ENCODE assay signal across 8 cellular contexts in genomic region chr6:149963462-149964242, GRCh38. TPM values are rescaled to one million over a fixed set of nuclear protein-coding genes. Genes with fewer than 3 reads are reported as not detected.
A peak's percentile ranks its signal among the peaks of the same experiment; 100 is the strongest.
DNase-seq lines count a peak whose midpoint lies in the region; ATAC-seq and TF ChIP-seq lines count a peak whose summit lies in the region.

TSS of gene ULBP1 (plus strand) at chr6:149963943. CDS start at chr6:149964050, 107 bp downstream.

- no peaks in the 10 kb centered on the region for H3K79me2 ChIP-seq in osteoblast (ENCODE audit: insufficient read depth, low read length)

- peak; percentile 34 for TF ChIP-seq CTCF in AG04449 (IDR thresholded peaks at IDR 0.05; ENCODE audit: insufficient read depth, low read length, missing control alignments)
- no peak for TF ChIP-seq CTCF in osteoblast (IDR thresholded peaks at IDR 0.05; ENCODE audit: extremely low read depth, low read depth, low read length)
- no peak for TF ChIP-seq CTCF in thoracic aorta (IDR thresholded peaks at IDR 0.05)

- peak; percentile 54 for ATAC-seq in GM19397 (IDR thresholded peaks at IDR 0.05; ENCODE audit: unreplicated experiment)
- peak; percentile 67 for ATAC-seq in thoracic aorta (ENCODE audit: insufficient number of reproducible peaks, low FRiP score, low read depth)

- peak within 1 kb of the TSS; percentile 61 for H3K4me3 ChIP-seq in AG04449 (ENCODE audit: low read depth, low read length)
- H3K4me3 ChIP-seq in SJCRH30 = peak within 1 kb of the TSS; percentile 62
- peak within 1 kb of the TSS; percentile 73 for H3K4me3 ChIP-seq in osteoblast (ENCODE audit: insufficient read depth, low read length)
- H3K4me3 ChIP-seq in thoracic aorta = peak within 1 kb of the TSS; percentile 66

- H3K9me3 ChIP-seq in SJCRH30 (replicated peaks) (no peaks in the 10 kb centered on the region), osteoblast (ENCODE audit: low read depth, low read length) (no peaks in the 10 kb centered on the region), thoracic aorta (no peaks in the 10 kb centered on the region)

- H3K27me3 ChIP-seq in SJCRH30 (0 out of 2 replicates have a peak, but pooled peaks cover 4% of the 10 kb centered on the region), osteoblast (ENCODE audit: insufficient read depth, low read length) (peaks cover 48% of the 10 kb centered on the region), thoracic aorta (replicated peaks; ENCODE audit: insufficient read depth) (peaks cover 38% of the 10 kb centered on the region)

- POLR2A ChIA-PET in AG04449 (lab: Yijun Ruan, JAX) = no interaction called here

- DNase-seq in AG04449 (ENCODE audit: low read depth, low spot score) (peak; percentile 23), LHCN-M2 (ENCODE audit: low read depth) (peak; percentile 81), SJCRH30 (peak; percentile 93 to 94), glomerular visceral epithelial cell (ENCODE audit: extremely low spot score) (peak; percentile 64), osteoblast (ENCODE audit: insufficient read length, low spot score, missing footprints) (peak; percentile 96), thoracic aorta (ENCODE audit: low spot score) (peak; percentile 40)
- peak; percentile 28 to 46 (median 38) for DNase-seq in activated naive CD4-positive, alpha-beta T cell (lab: John Stamatoyannopoulos, UW)

- H4K20me1 ChIP-seq in osteoblast (ENCODE audit: insufficient read depth, low read length) = no peaks in the 10 kb centered on the region

- H2AFZ ChIP-seq in osteoblast (ENCODE audit: low read length) = peak within 1 kb of the TSS; percentile 90

- H3K27ac ChIP-seq in SJCRH30 = peak within 1 kb of the TSS; percentile 31
- no peak within 1 kb of the TSS for H3K27ac ChIP-seq in osteoblast (ENCODE audit: low read depth, low read length)
- H3K27ac ChIP-seq in thoracic aorta = no peak within 1 kb of the TSS

- H3K36me3 ChIP-seq in SJCRH30 (no peaks in the 10 kb centered on the region), osteoblast (ENCODE audit: insufficient read depth, low read length) (no peaks in the 10 kb centered on the region), thoracic aorta (no peaks in the 10 kb centered on the region)

- CTCF ChIA-PET in AG04449 (lab: Yijun Ruan, JAX) = interaction anchor here (0.8 kb wide), 1 partner anchor 239 kb away, joined by 3 read pairs; no protein-coding TSS in a partner anchor

- H3K4me1 ChIP-seq in SJCRH30 (peaks cover 14% of the 10 kb centered on the region), osteoblast (ENCODE audit: insufficient read depth, low read length) (peaks cover 14% of the 10 kb centered on the region), thoracic aorta (ENCODE audit: control insufficient read depth in 1 of 2, low read depth in 2 of 2) (peaks cover 13 to 25% of the 10 kb centered on the region in 2 donors)

- H3K4me2 ChIP-seq in osteoblast (ENCODE audit: insufficient read depth, low read length) = peak within 1 kb of the TSS; percentile 87

RNA-seq across cellular contexts. Expression of gene ULBP1, which starts in this region (rescaled TPM):
- total RNA-seq in LHCN-M2 (2014; rRNA removed) (0.13 and 0.29 TPM in 2 replicates), osteoblast (0.72 and 0.88 TPM in 2 replicates), thoracic aorta (under 1 TPM in 1 of 2 donors, not detected in 1; 0.14 TPM)
- polyA plus RNA-seq in LHCN-M2 (2012) = 0.61 TPM
- 0.99 and 1.7 TPM in 2 replicates for total RNA-seq in SJCRH30 (2014; rRNA removed; shearing (Covaris generic))

Comparison
In these comparisons a context has a peak if more than half of its experiments do, and no peak if none do; other contexts are left out.
1. Peak in DNase-seq in LHCN-M2; RNA of the gene not detected or under 1 TPM.
2. Peak in DNase-seq, H3K4me3 ChIP-seq and H3K4me2 ChIP-seq in osteoblast; RNA of the gene not detected or under 1 TPM.
3. Peak in DNase-seq, ATAC-seq and H3K4me3 ChIP-seq in thoracic aorta; RNA of the gene not detected or under 1 TPM.
4. DNase-seq: peak in every context shown above with its lines; median percentile 96 in osteoblast; 94 in SJCRH30; 81 in LHCN-M2; 64 in glomerular visceral epithelial cell; 40 in thoracic aorta; 38 in activated naive CD4-positive, alpha-beta T cell; 23 in AG04449.